ENCODE assay signal across 17 cellular contexts in genomic region chr17:44921122-44921882, GRCh38. TPM values are rescaled to one million over a fixed set of nuclear protein-coding genes. Genes with fewer than 3 reads are reported as not detected.
A peak's percentile ranks its signal among the peaks of the same experiment; 100 is the strongest.
DNase-seq lines count a peak whose midpoint lies in the region; ATAC-seq and TF ChIP-seq lines count a peak whose summit lies in the region.
"Had no signal": no experiment of that assay in that cellular context is flagged by ENCODE, and none has a peak within 500 bp of the region (broad histone marks: within the 10 kb centered on the region; RNA-seq: fewer than 3 reads in every experiment).

No MANE protein-coding gene starts in this region.

- peak; percentile 44 to 71 for DNase-seq in NCI-H524 (lab: John Stamatoyannopoulos, UW)
- DNase-seq in NCI-H524 treated with DMSO at 0.1 percent for 48 hours (lab: John Stamatoyannopoulos, UW): no peak
- DNase-seq in Peyer's patch: peak in 2 of 3 donors; percentile 42 to 54
- peak in 1 of 2 donors; percentile 41 for DNase-seq in heart right ventricle
- DNase-seq in sciatic nerve (ENCODE audit: low spot score): peak; percentile 59
- DNase-seq in COLO668 (lab: John Stamatoyannopoulos, UW; ENCODE audit: unreplicated experiment): no peak
- DNase-seq in H4 (ENCODE audit: low spot score): no peak
- DNase-seq: activated CD8-positive, alpha-beta T cell treated with anti-CD3 and anti-CD28 coated beads for 36 hours; effector CD4-positive, alpha-beta T cell; NCI-H187; stimulated activated CD4-positive, alpha-beta T cell treated with anti-CD3 and anti-CD28 coated beads, Interleukin-15, amount 100 ng/mL, for 24 hours; stimulated activated CD8-positive, alpha-beta memory T cell treated with anti-CD3 and anti-CD28 coated beads, Interleukin-4, amount 100 ng/mL, for 48 hours; upper lobe of left lung had no signal

- H3K27ac ChIP-seq in Peyer's patch (no peak overlapping the region), heart right ventricle (peak overlapping the region in 8 of 10 donors; percentile 32 to 64 (median 48))
- H3K27ac ChIP-seq: upper lobe of left lung had no signal

- H3K4me1 ChIP-seq in Peyer's patch: no peaks in the 10 kb centered on the region
- peaks cover 4 to 41% (median 18%) of the 10 kb centered on the region in 9 donors for H3K4me1 ChIP-seq in heart right ventricle

- H3K36me3 ChIP-seq in Peyer's patch (no peaks in the 10 kb centered on the region), heart right ventricle (no peaks in the 10 kb centered on the region)
- H3K36me3 ChIP-seq: upper lobe of left lung had no signal

- no peak for TF ChIP-seq CTCF in Peyer's patch (IDR thresholded peaks at IDR 0.05)
- peak in 3 of 9 donors; percentile 5 to 21 (median 10) for TF ChIP-seq CTCF in heart right ventricle (IDR thresholded peaks at IDR 0.05)

- intact Hi-C loops in heart right ventricle (cut with DNase I): loop anchor here in 9 of 10 donors (2.0 to 10.0 kb wide), 12 partner anchors 46 to 273 kb away; partner anchors contain the start of genes C1QL1 (in 2 of the 9) and PLCD3 (in 2 of the 9)
- intact Hi-C loops in sciatic nerve (cut with DNase I): loop anchor here (2.0 kb wide), 1 partner anchor 99 kb away; no protein-coding TSS in a partner anchor

- H3K9me3 ChIP-seq in Peyer's patch: no peaks in the 10 kb centered on the region
- no peaks in the 10 kb centered on the region for H3K9me3 ChIP-seq in heart right ventricle
- H3K9me3 ChIP-seq: upper lobe of left lung had no signal

- H3K27me3 ChIP-seq in Peyer's patch (no peaks in the 10 kb centered on the region), heart right ventricle (peaks cover 0 to 12% (median 0%) of the 10 kb centered on the region in 7 donors)
- H3K27me3 ChIP-seq: upper lobe of left lung had no signal

- H3K4me3 ChIP-seq in Peyer's patch (no peak overlapping the region), heart right ventricle (no peak overlapping the region)
- H3K4me3 ChIP-seq: upper lobe of left lung had no signal

- 26 to 34% methylated on average over 11 of the region's 11 CpGs for WGBS in heart right ventricle, 2 donors

- TF ChIP-seq POLR2A in Peyer's patch (IDR thresholded peaks at IDR 0.05): no peak

- ATAC-seq in heart right ventricle (peak; percentile 44 to 83 (median 61)), sciatic nerve (peak; percentile 15), GM18873 (IDR thresholded peaks at IDR 0.05; ENCODE audit: low FRiP score, unreplicated experiment) (no peak)
- ATAC-seq: activated CD8-positive, alpha-beta T cell treated with anti-CD3 and anti-CD28 coated beads for 36 hours had no signal

RNA-seq across cellular contexts. Expression of gene GFAP, which starts 6.0 kb away (rescaled TPM):
- total RNA-seq in Peyer's patch (not detected), heart right ventricle (1 to 10 TPM; 3.1 to 8.6 (median 7.4) TPM), sciatic nerve (9.2 TPM)
- 1 to 10 TPM; 2.1 to 6.1 TPM for polyA plus RNA-seq in heart right ventricle
- total RNA-seq in H4 (2014; rRNA removed; shearing (Covaris generic)): not detected in 2 replicates
- total RNA-seq: activated CD8-positive, alpha-beta T cell treated with anti-CD3 and anti-CD28 coated beads for 36 hours; lung microvascular endothelial cell; osteocyte; T-helper 2 cell treated with Interferon-gamma antibody and Interleukin-4, amounts not matched to agents 100 ng/mL and 5 ng/mL, for 36 hours; upper lobe of left lung had no signal

RNA-seq across cellular contexts. Expression of gene EFTUD2, which starts 22.1 kb away (rescaled TPM):
- total RNA-seq in Peyer's patch (100 to 1,000 TPM in 1 of 4 donors, 10 to 100 TPM in 3; 43.3 to 176 (median 69.8) TPM), heart right ventricle (10 to 100 TPM; 52.3 to 78.2 (median 62.9) TPM), sciatic nerve (75.2 TPM)
- polyA plus RNA-seq in heart right ventricle: 10 to 100 TPM; 21.6 to 54.5 TPM
- 120 and 173 TPM in 2 replicates for total RNA-seq in H4 (2014; rRNA removed; shearing (Covaris generic))

RNA-seq across cellular contexts. Expression of gene KIF18B, which starts 26.3 kb away (rescaled TPM):
- total RNA-seq in Peyer's patch (10 to 100 TPM in 1 of 4 donors, 1 to 10 TPM in 3; 3.4 to 40.4 (median 6.8) TPM), heart right ventricle (1 to 10 TPM in 3 of 10 donors, under 1 TPM in 6, not detected in 1; 0.11 to 4.3 (median 0.20) TPM), sciatic nerve (0.40 TPM)
- polyA plus RNA-seq in heart right ventricle: under 1 TPM; 0.04 to 0.80 TPM
- 4.5 and 4.9 TPM in 2 replicates for total RNA-seq in H4 (2014; rRNA removed; shearing (Covaris generic))

RNA-seq across cellular contexts. Expression of gene C1QL1, which starts 46.8 kb away (rescaled TPM):
- total RNA-seq in Peyer's patch (1 to 10 TPM in 1 of 4 donors, under 1 TPM in 1, not detected in 2; 0.67 to 3.3 TPM), heart right ventricle (10 to 100 TPM in 2 of 10 donors, 1 to 10 TPM in 5, under 1 TPM in 3; 0.37 to 25.6 (median 1.1) TPM), sciatic nerve (6.0 TPM)
- polyA plus RNA-seq in heart right ventricle: 10 to 100 TPM in 1 of 2 donors, 1 to 10 TPM in 1; 2.2 to 12.7 TPM
- 5.3 and 7.1 TPM in 2 replicates for total RNA-seq in H4 (2014; rRNA removed; shearing (Covaris generic))
- total RNA-seq: activated CD8-positive, alpha-beta T cell treated with anti-CD3 and anti-CD28 coated beads for 36 hours had no signal

Comparison
In these comparisons a context has a peak if more than half of its experiments do, and no peak if none do; other contexts are left out.
1. DNase-seq: peak in NCI-H524 (2 of 2), Peyer's patch (2 of 3) and sciatic nerve (single experiment); none in NCI-H524 treated with DMSO at 0.1 percent for 48 hours (single experiment), COLO668 (single experiment) and H4 (single experiment).
2. H3K27ac ChIP-seq: peak in heart right ventricle (8 of 10); none in Peyer's patch (0 of 4).